In genomic region chr17:50484341-50485155, GRCh38 we compare ENCODE assay signal across 20 cellular contexts. TPM values are rescaled to one million over a fixed set of nuclear protein-coding genes. Genes with fewer than 3 reads are reported as not detected.
A peak's percentile ranks its signal among the peaks of the same experiment; 100 is the strongest.
DNase-seq lines count a peak whose midpoint lies in the region; ATAC-seq and TF ChIP-seq lines count a peak whose summit lies in the region.
"Had no signal": no experiment of that assay in that cellular context is flagged by ENCODE, and none has a peak within 500 bp of the region (broad histone marks: within the 10 kb centered on the region; RNA-seq: fewer than 3 reads in every experiment).

No MANE protein-coding gene starts in this region.

- H3K9ac ChIP-seq in adipocyte (ENCODE audit: low read length) (peak overlapping the region; percentile 57), mesenchymal stem cell (ENCODE audit: low read length) (peak overlapping the region; percentile 86)

- H3K9me2 ChIP-seq in hepatocyte (replicated peaks; ENCODE audit: insufficient read depth): no peaks in the 10 kb centered on the region

- no peak overlapping the region for H3K4me3 ChIP-seq in adipocyte (ENCODE audit: low read length)
- H3K4me3 ChIP-seq in mesenchymal stem cell (ENCODE audit: insufficient read depth in 1 of 2, low read depth in 1 of 2, low read length in 2 of 2): no peak overlapping the region
- H3K4me3 ChIP-seq in thyroid gland (replicated peaks in 1 of 3): no peak overlapping the region
- no peak overlapping the region for H3K4me3 ChIP-seq in transverse colon
- no peak overlapping the region for H3K4me3 ChIP-seq in hepatocyte
- H3K4me3 ChIP-seq: BLaER1 treated with 17β-estradiol and CSF1 and Interleukin-3, amounts not matched to agents 10 nM and 100 nM had no signal

- no peak overlapping the region for H2AFZ ChIP-seq in mesenchymal stem cell (ENCODE audit: low read depth, low read length)
- H2AFZ ChIP-seq in hepatocyte: no peak overlapping the region

- H3K14ac ChIP-seq in mesenchymal stem cell (ENCODE audit: low read length in 2 of 2): no peak overlapping the region

- H2BK12ac ChIP-seq in mesenchymal stem cell (ENCODE audit: low read length in 2 of 2): no peak overlapping the region

- H3K18ac ChIP-seq in mesenchymal stem cell (ENCODE audit: low read depth in 1 of 2, low read length in 2 of 2): no peak overlapping the region

- intact Hi-C loops in thyroid gland (cut with DNase I) (loop anchor here (5.0 to 10.0 kb wide), 3 partner anchors 58 to 200 kb away; no protein-coding TSS in a partner anchor), transverse colon (cut with DNase I; ENCODE audit: low total_unique reads) (loop anchor here (10.0 kb wide), 1 partner anchor 60 kb away; the partner anchor contains the start of gene SPATA20)

- no peak overlapping the region for H4K91ac ChIP-seq in mesenchymal stem cell (ENCODE audit: low read length)

- no peak for TF ChIP-seq EP300 in transverse colon (IDR thresholded peaks at IDR 0.05; ENCODE audit: low read depth)

- ATAC-seq in activated naive CD4-positive, alpha-beta T cell treated with anti-CD3 and anti-CD28 coated beads, Interleukin-2, amount 50 U/mL, for 72 hours: no peak
- no peak for ATAC-seq in activated naive CD8-positive, alpha-beta T cell treated with anti-CD3 and anti-CD28 coated beads, Interleukin-2, amount 50 U/mL, for 24 hours

- WGBS in mesenchymal stem cell: 97% methylated on average over 11 of the region's 11 CpGs
- 90 to 94% methylated on average over 9 to 11 of the region's 11 CpGs for WGBS in thyroid gland, 2 donors
- WGBS in transverse colon (ENCODE audit: low coverage in 1 of 2), 2 donors: 92% methylated on average over 11 of the region's 11 CpGs; no CpG with 5 or more reads in 1 of the 2 donors
- 99% methylated on average over 10 of the region's 11 CpGs for WGBS in hepatocyte (ENCODE audit: low lambda C conversion rate, missing lambda C conversion rate)

- no peak overlapping the region for H2BK15ac ChIP-seq in mesenchymal stem cell (ENCODE audit: low read depth, poor library complexity, severe bottlenecking)

- H3K27ac ChIP-seq in mesenchymal stem cell (ENCODE audit: low read length, poor library complexity, severe bottlenecking): no peak overlapping the region
- peak overlapping the region; percentile 90 to 98 (median 93) for H3K27ac ChIP-seq in thyroid gland
- no peak overlapping the region for H3K27ac ChIP-seq in transverse colon
- no peak overlapping the region for H3K27ac ChIP-seq in hepatocyte
- H3K27ac ChIP-seq: BLaER1 treated with 17β-estradiol and CSF1 and Interleukin-3, amounts not matched to agents 10 nM and 100 nM had no signal

- no peak overlapping the region for H2AK5ac ChIP-seq in mesenchymal stem cell (ENCODE audit: low read length, severe bottlenecking)

- H3K9me3 ChIP-seq in adipocyte (ENCODE audit: control insufficient read depth, low read length) (no peaks in the 10 kb centered on the region), mesenchymal stem cell (ENCODE audit: control insufficient read depth, low read length) (no peaks in the 10 kb centered on the region), thyroid gland (no peaks in the 10 kb centered on the region), transverse colon (no peaks in the 10 kb centered on the region), hepatocyte (ENCODE audit: low read depth) (no peaks in the 10 kb centered on the region)
- H3K9me3 ChIP-seq: BLaER1 treated with 17β-estradiol and CSF1 and Interleukin-3, amounts not matched to agents 10 nM and 100 nM had no signal

- no peaks in the 10 kb centered on the region for H4K20me1 ChIP-seq in hepatocyte (ENCODE audit: insufficient read depth, poor library complexity, severe bottlenecking)

- no peak overlapping the region for H3K4ac ChIP-seq in mesenchymal stem cell (ENCODE audit: low read depth in 1 of 2, low read length in 2 of 2)

- H3K79me2 ChIP-seq in hepatocyte: peaks cover 15% of the 10 kb centered on the region

- H3K4me1 ChIP-seq in adipocyte (ENCODE audit: control insufficient read depth, insufficient read depth, low read length): peaks cover 39% of the 10 kb centered on the region
- peaks cover 8% of the 10 kb centered on the region for H3K4me1 ChIP-seq in mesenchymal stem cell (ENCODE audit: control insufficient read depth, insufficient read depth, low read depth, low read length)
- H3K4me1 ChIP-seq in thyroid gland: peaks cover 26 to 29% of the 10 kb centered on the region in 2 donors
- H3K4me1 ChIP-seq in transverse colon: peaks cover 8 to 27% (median 13%) of the 10 kb centered on the region in 4 donors
- peaks cover 10% of the 10 kb centered on the region for H3K4me1 ChIP-seq in hepatocyte (ENCODE audit: insufficient read depth)

- DNase-seq in activated naive CD4-positive, alpha-beta T cell treated with anti-CD3 and anti-CD28 coated beads, Interleukin-2, amount 50 U/mL, for 72 hours (ENCODE audit: low spot score in 2 of 2): no peak
- no peak for DNase-seq in activated naive CD4-positive, alpha-beta T cell treated with anti-CD3 and anti-CD28 coated beads, Interleukin-2, amount 50 U/mL, for 16 hours
- DNase-seq in adipocyte (ENCODE audit: low read depth): no peak
- no peak for DNase-seq in mesenchymal stem cell
- DNase-seq in thyroid gland: no peak
- no peak for DNase-seq in activated naive CD8-positive, alpha-beta T cell treated with anti-CD3 and anti-CD28 coated beads, Interleukin-2, amount 50 U/mL, for 24 hours
- no peak for DNase-seq in transverse colon
- DNase-seq in hepatocyte (ENCODE audit: low spot score): no peak
- DNase-seq: CD8-positive, alpha-beta memory T cell; DMS79 treated with DMSO at 0.1 percent for 48 hours; GOT3; KG1; NCI-H1436 treated with DMSO at 0.1 percent for 48 hours; NCI-H2081; NCI-H748 treated with DMSO at 0.1 percent for 48 hours; OCI-M1 had no signal

- H3K36me3 Mint-ChIP-seq in activated naive CD4-positive, alpha-beta T cell treated with anti-CD3 and anti-CD28 coated beads, Interleukin-2, amount 50 U/mL, for 72 hours: peaks cover 0 to 6% of the 10 kb centered on the region in 2 donors
- peaks cover 34% of the 10 kb centered on the region for H3K36me3 Mint-ChIP-seq in activated naive CD8-positive, alpha-beta T cell treated with anti-CD3 and anti-CD28 coated beads, Interleukin-2, amount 50 U/mL, for 24 hours (ENCODE audit: low read depth)

- peaks cover 44% of the 10 kb centered on the region for H3K36me3 ChIP-seq in adipocyte (ENCODE audit: control insufficient read depth, insufficient read depth, low read length, severe bottlenecking)
- peaks cover 45 to 48% of the 10 kb centered on the region in 2 experiments for H3K36me3 ChIP-seq in mesenchymal stem cell (ENCODE audit: control insufficient read depth in 1 of 2, insufficient read depth in 2 of 2, low read depth in 1 of 2, low read length in 2 of 2)
- peaks cover 9 to 10% of the 10 kb centered on the region in 2 donors for H3K36me3 ChIP-seq in thyroid gland
- peaks cover 0 to 16% (median 5%) of the 10 kb centered on the region in 4 donors for H3K36me3 ChIP-seq in transverse colon
- no peaks in the 10 kb centered on the region for H3K36me3 ChIP-seq in hepatocyte (replicated peaks; ENCODE audit: insufficient read depth, low read depth)

- peaks cover 21% of the 10 kb centered on the region for H3K4me1 Mint-ChIP-seq in activated naive CD8-positive, alpha-beta T cell treated with anti-CD3 and anti-CD28 coated beads, Interleukin-2, amount 50 U/mL, for 24 hours

- H3K27me3 ChIP-seq in adipocyte (replicated peaks; ENCODE audit: control insufficient read depth, insufficient read depth, low read length): no peaks in the 10 kb centered on the region
- no peaks in the 10 kb centered on the region for H3K27me3 ChIP-seq in mesenchymal stem cell (ENCODE audit: control insufficient read depth in 1 of 2, insufficient read depth in 1 of 2, low read length in 2 of 2)
- no peaks in the 10 kb centered on the region for H3K27me3 ChIP-seq in thyroid gland
- no peaks in the 10 kb centered on the region for H3K27me3 ChIP-seq in transverse colon
- H3K27me3 ChIP-seq in hepatocyte: no peaks in the 10 kb centered on the region
- H3K27me3 ChIP-seq: BLaER1 treated with 17β-estradiol and CSF1 and Interleukin-3, amounts not matched to agents 10 nM and 100 nM had no signal

- no peaks in the 10 kb centered on the region for H3K27me3 Mint-ChIP-seq in activated naive CD8-positive, alpha-beta T cell treated with anti-CD3 and anti-CD28 coated beads, Interleukin-2, amount 50 U/mL, for 24 hours
- H3K27me3 Mint-ChIP-seq: CD8-positive, alpha-beta memory T cell had no signal

- TF ChIP-seq CTCF in thyroid gland (IDR thresholded peaks at IDR 0.05) (no peak), transverse colon (IDR thresholded peaks at IDR 0.05) (no peak), hepatocyte (IDR thresholded peaks at IDR 0.05; ENCODE audit: poor library complexity) (no peak)

- H3K4me2 ChIP-seq in mesenchymal stem cell (ENCODE audit: low read length, poor library complexity, severe bottlenecking) (no peak overlapping the region), hepatocyte (no peak overlapping the region)
- H3K4me2 ChIP-seq: BLaER1 treated with 17β-estradiol and CSF1 and Interleukin-3, amounts not matched to agents 10 nM and 100 nM had no signal

- no peak overlapping the region for H3K23ac ChIP-seq in mesenchymal stem cell (ENCODE audit: low read length in 2 of 2)

- no peak overlapping the region for H2BK5ac ChIP-seq in mesenchymal stem cell (ENCODE audit: low read depth, low read length, poor library complexity, severe bottlenecking)

- in situ Hi-C loops in transverse colon (cut with MboI; ENCODE audit: low pct_ligation_motif_present in 1 of 4, low pct_unique_long_range_greater_than_20kb in 1 of 4, low sequenced_read_pairs in 3 of 4): loop anchor here in 1 of 4 donors (10.0 kb wide), 1 partner anchor 60 kb away; the partner anchor contains the start of gene SPATA20

- no peak overlapping the region for H3K4me3 Mint-ChIP-seq in activated naive CD8-positive, alpha-beta T cell treated with anti-CD3 and anti-CD28 coated beads, Interleukin-2, amount 50 U/mL, for 24 hours
- H3K4me3 Mint-ChIP-seq: CD8-positive, alpha-beta memory T cell had no signal

- TF ChIP-seq POLR2A in thyroid gland (IDR thresholded peaks at IDR 0.05) (no peak), transverse colon (IDR thresholded peaks at IDR 0.05) (no peak)

- H2BK120ac ChIP-seq in mesenchymal stem cell (ENCODE audit: low read depth, low read length): no peak overlapping the region

- no peak overlapping the region for H4K8ac ChIP-seq in mesenchymal stem cell (ENCODE audit: low read length)

- H3K79me1 ChIP-seq in mesenchymal stem cell (replicated peaks; ENCODE audit: low read length, poor library complexity, severe bottlenecking): peaks cover 25% of the 10 kb centered on the region

- peak overlapping the region; percentile 4 to 47 for H3K27ac Mint-ChIP-seq in activated naive CD4-positive, alpha-beta T cell treated with anti-CD3 and anti-CD28 coated beads, Interleukin-2, amount 50 U/mL, for 72 hours
- no peak overlapping the region for H3K27ac Mint-ChIP-seq in activated naive CD8-positive, alpha-beta T cell treated with anti-CD3 and anti-CD28 coated beads, Interleukin-2, amount 50 U/mL, for 24 hours

- H3K9me3 Mint-ChIP-seq in activated naive CD4-positive, alpha-beta T cell treated with anti-CD3 and anti-CD28 coated beads, Interleukin-2, amount 50 U/mL, for 72 hours: no peaks in the 10 kb centered on the region
- no peaks in the 10 kb centered on the region for H3K9me3 Mint-ChIP-seq in activated naive CD8-positive, alpha-beta T cell treated with anti-CD3 and anti-CD28 coated beads, Interleukin-2, amount 50 U/mL, for 24 hours
- H3K9me3 Mint-ChIP-seq: CD8-positive, alpha-beta memory T cell had no signal

RNA-seq across cellular contexts. Expression of gene RSAD1, which starts 5.9 kb away (rescaled TPM):
- total RNA-seq in activated naive CD4-positive, alpha-beta T cell treated with anti-CD3 and anti-CD28 coated beads, Interleukin-2, amount 50 U/mL, for 72 hours: 10 to 100 TPM; 24.4 to 51.0 TPM
- polyA plus RNA-seq in mesenchymal stem cell (2013, experiment 1 of 2): 9.6 TPM
- polyA plus RNA-seq in mesenchymal stem cell (2013, experiment 2 of 2): 9.3 TPM
- total RNA-seq in thyroid gland (10 to 100 TPM; 30.2 to 50.1 (median 34.7) TPM), transverse colon (10 to 100 TPM; 19.1 to 35.6 (median 28.2) TPM), hepatocyte (28.6 and 29.7 TPM in 2 replicates)
- polyA plus RNA-seq in hepatocyte: 30.4 and 44.2 TPM in 2 replicates

RNA-seq across cellular contexts. Expression of gene CHAD, which starts 15.9 kb away (rescaled TPM):
- total RNA-seq in activated naive CD4-positive, alpha-beta T cell treated with anti-CD3 and anti-CD28 coated beads, Interleukin-2, amount 50 U/mL, for 72 hours: not detected
- not detected for polyA plus RNA-seq in mesenchymal stem cell (2013, experiment 1 of 2)
- polyA plus RNA-seq in mesenchymal stem cell (2013, experiment 2 of 2): not detected
- total RNA-seq in thyroid gland (under 1 TPM in 1 of 4 donors, not detected in 3; 0.67 TPM), transverse colon (10 to 100 TPM in 3 of 4 donors, 1 to 10 TPM in 1; 9.6 to 59.8 (median 19.7) TPM), hepatocyte (0.20 and 0.40 TPM in 2 replicates)
- polyA plus RNA-seq in hepatocyte: 1.1 and 1.8 TPM in 2 replicates
- total RNA-seq: CD8-positive, alpha-beta memory T cell; G401; NCI-H460; RPMI7951 had no signal
- polyA plus RNA-seq: CD8-positive, alpha-beta memory T cell had no signal

RNA-seq across cellular contexts. Expression of gene MYCBPAP, which starts 23.7 kb away (rescaled TPM):
- 1 to 10 TPM in 1 of 2 donors, under 1 TPM in 1; 0.30 to 1.6 TPM for total RNA-seq in activated naive CD4-positive, alpha-beta T cell treated with anti-CD3 and anti-CD28 coated beads, Interleukin-2, amount 50 U/mL, for 72 hours
- polyA plus RNA-seq in mesenchymal stem cell (2013, experiment 1 of 2): 0.23 TPM
- 0.03 TPM for polyA plus RNA-seq in mesenchymal stem cell (2013, experiment 2 of 2)
- total RNA-seq in thyroid gland (1 to 10 TPM in 3 of 4 donors, under 1 TPM in 1; 0.78 to 3.2 (median 1.6) TPM), transverse colon (1 to 10 TPM in 2 of 4 donors, under 1 TPM in 1, not detected in 1; 0.64 to 3.7 (median 2.7) TPM), hepatocyte (0.43 TPM in 1 of 2 replicates, not detected in the other)
- 0.70 and 1.2 TPM in 2 replicates for polyA plus RNA-seq in hepatocyte
- total RNA-seq: RPMI7951 had no signal
- polyA plus RNA-seq: CD8-positive, alpha-beta memory T cell had no signal

RNA-seq across cellular contexts. Expression of gene EPN3, which starts 48.0 kb away (rescaled TPM):
- total RNA-seq in activated naive CD4-positive, alpha-beta T cell treated with anti-CD3 and anti-CD28 coated beads, Interleukin-2, amount 50 U/mL, for 72 hours: not detected
- 0.01 TPM for polyA plus RNA-seq in mesenchymal stem cell (2013, experiment 1 of 2)
- polyA plus RNA-seq in mesenchymal stem cell (2013, experiment 2 of 2): not detected
- total RNA-seq in thyroid gland (10 to 100 TPM in 1 of 4 donors, 1 to 10 TPM in 1, under 1 TPM in 1, not detected in 1; 0.63 to 31.6 (median 3.5) TPM), transverse colon (10 to 100 TPM; 19.2 to 95.7 (median 57.4) TPM), hepatocyte (2.7 and 3.8 TPM in 2 replicates)
- 11.5 and 12.1 TPM in 2 replicates for polyA plus RNA-seq in hepatocyte
- total RNA-seq: CD8-positive, alpha-beta memory T cell; RPMI7951 had no signal
- polyA plus RNA-seq: CD8-positive, alpha-beta memory T cell had no signal

RNA-seq across cellular contexts. Expression of gene ACSF2, which starts 58.5 kb away (rescaled TPM):
- total RNA-seq in activated naive CD4-positive, alpha-beta T cell treated with anti-CD3 and anti-CD28 coated beads, Interleukin-2, amount 50 U/mL, for 72 hours: 10 to 100 TPM; 23.6 to 27.3 TPM
- 34.3 TPM for polyA plus RNA-seq in mesenchymal stem cell (2013, experiment 1 of 2)
- polyA plus RNA-seq in mesenchymal stem cell (2013, experiment 2 of 2): 31.7 TPM
- 100 to 1,000 TPM in 3 of 4 donors, 10 to 100 TPM in 1; 97.3 to 193 (median 143) TPM for total RNA-seq in thyroid gland
- 100 to 1,000 TPM; 165 to 460 (median 190) TPM for total RNA-seq in transverse colon
- total RNA-seq in hepatocyte: 37.7 and 47.9 TPM in 2 replicates
- polyA plus RNA-seq in hepatocyte: 39.1 and 43.1 TPM in 2 replicates

Comparison
In these comparisons a context has a peak if more than half of its experiments do, and no peak if none do; other contexts are left out.
1. H3K27ac ChIP-seq: peak in thyroid gland (3 of 3); none in mesenchymal stem cell (single experiment), transverse colon (0 of 4) and hepatocyte (single experiment).